In genomic region chr4:94339779-94340178, GRCh38 we compare ENCODE assay signal across 12 cellular contexts. TPM values are rescaled to one million over a fixed set of nuclear protein-coding genes. Genes with fewer than 3 reads are reported as not detected.
DNase-seq lines count a peak whose midpoint lies in the region; TF ChIP-seq lines count a peak whose summit lies in the region.
"Had no signal": no experiment of that assay in that cellular context is flagged by ENCODE, and none has a peak within 500 bp of the region (broad histone marks: within the 10 kb centered on the region; RNA-seq: fewer than 3 reads in every experiment).

No MANE protein-coding gene starts in this region.

- peak overlapping the region; percentile 55; the same call in 1 of the 2 replicates for H3K9ac ChIP-seq in KMS-11

- H3K36me3 ChIP-seq in KMS-11 (ENCODE audit: insufficient read depth), result no peaks in the 10 kb centered on the region

- no peak overlapping the region for H3K4me3 ChIP-seq in KMS-11 (IDR thresholded peaks at IDR 0.05; ENCODE audit: insufficient read depth, low read depth, low read length)

- peak overlapping the region; percentile 43 for H2AFZ ChIP-seq in KMS-11 (ENCODE audit: low read depth)

- peak overlapping the region; percentile 68 for H3K4me3 Mint-ChIP-seq in activated T-helper 2 cell treated with anti-CD3 and anti-CD28 coated beads, Interferon-gamma antibody, Interleukin-2, Interleukin-4, amounts not matched to agents 10 μg/mL and 5 μg/mL and 100 μg/mL, durations not matched to agents 14 hours and 24 hours and 36 hours (ENCODE audit: low read depth)
- H3K4me3 Mint-ChIP-seq in type B pancreatic cell, result no peak overlapping the region

- no peaks in the 10 kb centered on the region for H3K9me3 Mint-ChIP-seq in activated T-helper 2 cell treated with anti-CD3 and anti-CD28 coated beads, Interferon-gamma antibody, Interleukin-2, Interleukin-4, amounts not matched to agents 10 μg/mL and 5 μg/mL and 100 μg/mL, durations not matched to agents 14 hours and 24 hours and 36 hours
- no peaks in the 10 kb centered on the region for H3K9me3 Mint-ChIP-seq in type B pancreatic cell

- intact Hi-C loops in activated T-helper 2 cell treated with anti-CD3 and anti-CD28 coated beads, Interferon-gamma antibody, Interleukin-2, Interleukin-4, amounts not matched to agents 10 μg/mL and 5 μg/mL and 100 μg/mL, durations not matched to agents 14 hours and 24 hours and 36 hours (cut with micrococcal nuclease), result loop anchor here (1.0 to 5.0 kb wide), 4 partner anchors 10 to 909 kb away; no protein-coding TSS in a partner anchor

- peaks cover 37% of the 10 kb centered on the region for H3K4me1 ChIP-seq in KMS-11 (ENCODE audit: low read depth, poor library complexity, severe bottlenecking)

- peak overlapping the region; percentile 91 for H3K27ac Mint-ChIP-seq in activated T-helper 2 cell treated with anti-CD3 and anti-CD28 coated beads, Interferon-gamma antibody, Interleukin-2, Interleukin-4, amounts not matched to agents 10 μg/mL and 5 μg/mL and 100 μg/mL, durations not matched to agents 14 hours and 24 hours and 36 hours
- no peak overlapping the region for H3K27ac Mint-ChIP-seq in type B pancreatic cell

- peaks cover 36% of the 10 kb centered on the region for H3K4me1 Mint-ChIP-seq in activated T-helper 2 cell treated with anti-CD3 and anti-CD28 coated beads, Interferon-gamma antibody, Interleukin-2, Interleukin-4, amounts not matched to agents 10 μg/mL and 5 μg/mL and 100 μg/mL, durations not matched to agents 14 hours and 24 hours and 36 hours (ENCODE audit: low read depth)
- H3K4me1 Mint-ChIP-seq in type B pancreatic cell (ENCODE audit: unreplicated experiment), result no peaks in the 10 kb centered on the region

- no peaks in the 10 kb centered on the region for H3K27me3 ChIP-seq in KMS-11 (ENCODE audit: insufficient read depth, low read depth)

- DNase-seq in activated T-cell treated with anti-CD3 and anti-CD28 coated beads for 48 hours (ENCODE audit: low read depth) (peak; percentile 5), COLO829 (ENCODE audit: low spot score) (no peak), NCI-H1092 treated with DMSO at 0.1 percent for 48 hours (lab: John Stamatoyannopoulos, UW) (no peak), type B pancreatic cell (ENCODE audit: extremely low spot score, unreplicated experiment) (no peak)
- no peak for DNase-seq in activated T-cell treated with anti-CD3 and anti-CD28 coated beads, Interleukin-2, amount 50 U/mL, for 1 hour
- DNase-seq in activated T-helper 2 cell treated with anti-CD3 and anti-CD28 coated beads, Interferon-gamma antibody, Interleukin-2, Interleukin-4, amounts not matched to agents 10 μg/mL and 5 μg/mL and 100 μg/mL, durations not matched to agents 14 hours and 24 hours and 36 hours (ENCODE audit: low spot score), result no peak
- DNase-seq in stimulated activated CD4-positive, alpha-beta T cell treated with anti-CD3 and anti-CD28 coated beads, Interleukin-4, amount 100 ng/mL, for 24 hours, result peak; percentile 15
- DNase-seq: foreskin fibroblast, NCI-H446 had no signal

- no peaks in the 10 kb centered on the region for H3K79me2 ChIP-seq in KMS-11 (ENCODE audit: insufficient read depth, low read depth)

- H3K4me2 ChIP-seq in KMS-11, result peak overlapping the region; percentile 65

- no peaks in the 10 kb centered on the region for H3K36me3 Mint-ChIP-seq in activated T-helper 2 cell treated with anti-CD3 and anti-CD28 coated beads, Interferon-gamma antibody, Interleukin-2, Interleukin-4, amounts not matched to agents 10 μg/mL and 5 μg/mL and 100 μg/mL, durations not matched to agents 14 hours and 24 hours and 36 hours (ENCODE audit: low read depth)
- no peaks in the 10 kb centered on the region for H3K36me3 Mint-ChIP-seq in type B pancreatic cell

- H4K20me1 ChIP-seq in KMS-11 (ENCODE audit: insufficient read depth), result no peaks in the 10 kb centered on the region

- peak overlapping the region; percentile 87 for H3K27ac ChIP-seq in KMS-11

- H3K27me3 Mint-ChIP-seq in activated T-helper 2 cell treated with anti-CD3 and anti-CD28 coated beads, Interferon-gamma antibody, Interleukin-2, Interleukin-4, amounts not matched to agents 10 μg/mL and 5 μg/mL and 100 μg/mL, durations not matched to agents 14 hours and 24 hours and 36 hours (ENCODE audit: low read depth), result no peaks in the 10 kb centered on the region
- H3K27me3 Mint-ChIP-seq in type B pancreatic cell, result no peaks in the 10 kb centered on the region

- TF ChIP-seq CTCF in KMS-11 (conservative IDR thresholded peaks at IDR 0.05; ENCODE audit: low read depth, low read length) (no peak), type B pancreatic cell (conservative IDR thresholded peaks at IDR 0.05) (no peak)

RNA-seq across cellular contexts. Expression of gene HPGDS, which starts 2.9 kb away (rescaled TPM):
- 0.23 and 0.37 TPM in 2 replicates for total RNA-seq in activated T-helper 2 cell treated with anti-CD3 and anti-CD28 coated beads, Interferon-gamma antibody, Interleukin-2, Interleukin-4, amounts not matched to agents 10 μg/mL and 5 μg/mL and 100 μg/mL, durations not matched to agents 14 hours and 24 hours and 36 hours
- not detected in 2 replicates for total RNA-seq in type B pancreatic cell (ENCODE audit: low replicate concordance)
- total RNA-seq: astrocyte, RPMI7951 had no signal

Comparison
In these comparisons a context has a peak if more than half of its experiments do, and no peak if none do; other contexts are left out.
1. DNase-seq: peak in activated T-cell treated with anti-CD3 and anti-CD28 coated beads for 48 hours (single experiment) and stimulated activated CD4-positive, alpha-beta T cell treated with anti-CD3 and anti-CD28 coated beads, Interleukin-4, amount 100 ng/mL, for 24 hours (single experiment); none in activated T-cell treated with anti-CD3 and anti-CD28 coated beads, Interleukin-2, amount 50 U/mL, for 1 hour (single experiment), activated T-helper 2 cell treated with anti-CD3 and anti-CD28 coated beads, Interferon-gamma antibody, Interleukin-2, Interleukin-4, amounts not matched to agents 10 μg/mL and 5 μg/mL and 100 μg/mL, durations not matched to agents 14 hours and 24 hours and 36 hours (single experiment), COLO829 (single experiment), NCI-H1092 treated with DMSO at 0.1 percent for 48 hours (single experiment) and type B pancreatic cell (single experiment).